In the genomic region with DNA sequence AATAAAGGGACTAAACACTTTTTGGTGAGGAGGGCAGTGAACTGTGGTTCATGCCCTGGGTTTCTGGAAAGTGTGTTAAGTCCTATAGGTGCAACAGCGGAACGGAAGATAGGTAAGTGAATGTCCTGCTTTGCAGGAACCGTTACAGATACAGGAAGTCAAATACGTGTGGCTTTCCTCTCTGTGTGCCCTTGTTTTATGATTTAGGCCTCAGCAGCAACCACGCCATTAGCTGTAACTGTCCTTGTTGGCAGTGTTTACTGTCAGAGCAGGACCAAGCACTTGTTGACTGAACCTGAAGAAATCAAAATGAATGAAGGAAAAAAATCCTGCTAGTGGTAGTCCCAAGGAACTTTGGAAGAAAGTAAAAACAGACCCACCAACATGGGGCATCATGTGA, we compare ENCODE assay signal across 20 cellular contexts.
DNase-seq lines count a peak whose midpoint lies in the region; ATAC-seq and TF ChIP-seq lines count a peak whose summit lies in the region.
"Had no signal": no experiment of that assay in that cellular context is flagged by ENCODE, and none has a peak within 500 bp of the region (broad histone marks: within the 10 kb centered on the region; RNA-seq: fewer than 3 reads in every experiment).

No MANE protein-coding gene starts in this region.

- no peaks in the 10 kb centered on the region for H3K27me3 ChIP-seq in Peyer's patch
- H3K27me3 ChIP-seq: right lobe of liver, upper lobe of right lung had no signal

- no peaks in the 10 kb centered on the region for H3K9me3 Mint-ChIP-seq in activated T-cell treated with anti-CD3 and anti-CD28 coated beads, Interleukin-2, amount 50 U/mL, for 24 hours
- H3K9me3 Mint-ChIP-seq in activated T-cell treated with anti-CD3 and anti-CD28 coated beads, Interleukin-2, amount 50 U/mL, for 4 hours = no peaks in the 10 kb centered on the region
- H3K9me3 Mint-ChIP-seq in activated T-helper 17 cell treated with anti-CD3 and anti-CD28 coated beads, Interleukin-2, amount 50 U/mL, for 72 hours = no peaks in the 10 kb centered on the region
- no peaks in the 10 kb centered on the region for H3K9me3 Mint-ChIP-seq in natural killer cell treated with Interleukin-12 subunit alpha and Interleukin-12 subunit beta and Interleukin-15 and Interleukin-18, amount 100 ng/mL, for 72 hours
- H3K9me3 Mint-ChIP-seq: central memory CD8-positive, alpha-beta T cell had no signal

- no peaks in the 10 kb centered on the region for H3K4me1 ChIP-seq in Peyer's patch
- H3K4me1 ChIP-seq: right lobe of liver, upper lobe of right lung had no signal

- DNase-seq in activated T-cell treated with anti-CD3 and anti-CD28 coated beads, Interleukin-2, amount 50 U/mL, for 24 hours = no peak
- no peak for DNase-seq in activated T-cell treated with anti-CD3 and anti-CD28 coated beads, Interleukin-2, amount 50 U/mL, for 4 hours
- DNase-seq in KG1 (lab: John Stamatoyannopoulos, UW) (peak; percentile 38), Peyer's patch (no peak), NOMO-1 treated with DMSO at 0.1 percent for 48 hours (lab: John Stamatoyannopoulos, UW; ENCODE audit: unreplicated experiment) (no peak), NOMO-1 treated with dmso at 0.1 percent for 144 hours (lab: John Stamatoyannopoulos, UW; ENCODE audit: unreplicated experiment) (no peak)
- DNase-seq in natural killer cell treated with Interleukin-12 subunit alpha and Interleukin-12 subunit beta and Interleukin-15 and Interleukin-18, amount 100 ng/mL, for 72 hours (ENCODE audit: low spot score) = no peak
- DNase-seq: activated naive CD4-positive, alpha-beta T cell; NCI-H1436; NCI-H2171; NCI-H526 treated with DMSO at 0.1 percent for 48 hours; posterior cingulate gyrus; right lobe of liver; RPMI8226; SK-N-SH; upper lobe of right lung had no signal

- H3K9me3 ChIP-seq in Peyer's patch = no peaks in the 10 kb centered on the region
- H3K9me3 ChIP-seq: right lobe of liver, SK-N-SH, upper lobe of right lung had no signal

- no peak overlapping the region for H3K27ac ChIP-seq in Peyer's patch
- H3K27ac ChIP-seq: epithelial cell of prostate, right lobe of liver, upper lobe of right lung had no signal

- H3K36me3 Mint-ChIP-seq in activated T-cell treated with anti-CD3 and anti-CD28 coated beads, Interleukin-2, amount 50 U/mL, for 24 hours (ENCODE audit: low read depth) = peaks cover 93% of the 10 kb centered on the region
- peaks cover 53% of the 10 kb centered on the region for H3K36me3 Mint-ChIP-seq in activated T-cell treated with anti-CD3 and anti-CD28 coated beads, Interleukin-2, amount 50 U/mL, for 4 hours (ENCODE audit: insufficient read depth)
- peaks cover 99% of the 10 kb centered on the region for H3K36me3 Mint-ChIP-seq in activated T-helper 17 cell treated with anti-CD3 and anti-CD28 coated beads, Interleukin-2, amount 50 U/mL, for 72 hours (ENCODE audit: low read depth)
- peaks cover 29% of the 10 kb centered on the region for H3K36me3 Mint-ChIP-seq in natural killer cell treated with Interleukin-12 subunit alpha and Interleukin-12 subunit beta and Interleukin-15 and Interleukin-18, amount 100 ng/mL, for 72 hours

- peaks cover 0 to 16% (median 0%) of the 10 kb centered on the region in 3 donors for H3K36me3 ChIP-seq in Peyer's patch

- no peaks in the 10 kb centered on the region for H3K27me3 Mint-ChIP-seq in activated T-cell treated with anti-CD3 and anti-CD28 coated beads, Interleukin-2, amount 50 U/mL, for 24 hours
- no peaks in the 10 kb centered on the region for H3K27me3 Mint-ChIP-seq in activated T-cell treated with anti-CD3 and anti-CD28 coated beads, Interleukin-2, amount 50 U/mL, for 4 hours (ENCODE audit: low read depth)
- H3K27me3 Mint-ChIP-seq in activated T-helper 17 cell treated with anti-CD3 and anti-CD28 coated beads, Interleukin-2, amount 50 U/mL, for 72 hours = no peaks in the 10 kb centered on the region
- H3K27me3 Mint-ChIP-seq in natural killer cell treated with Interleukin-12 subunit alpha and Interleukin-12 subunit beta and Interleukin-15 and Interleukin-18, amount 100 ng/mL, for 72 hours = no peaks in the 10 kb centered on the region
- H3K27me3 Mint-ChIP-seq: central memory CD8-positive, alpha-beta T cell had no signal

- H3K27ac Mint-ChIP-seq in activated T-cell treated with anti-CD3 and anti-CD28 coated beads, Interleukin-2, amount 50 U/mL, for 24 hours = peak overlapping the region; percentile 76
- peak overlapping the region; percentile 86 for H3K27ac Mint-ChIP-seq in activated T-helper 17 cell treated with anti-CD3 and anti-CD28 coated beads, Interleukin-2, amount 50 U/mL, for 72 hours
- H3K27ac Mint-ChIP-seq in natural killer cell treated with Interleukin-12 subunit alpha and Interleukin-12 subunit beta and Interleukin-15 and Interleukin-18, amount 100 ng/mL, for 72 hours = peak overlapping the region; percentile 80 to 87

- TF ChIP-seq POLR2A in Peyer's patch (IDR thresholded peaks at IDR 0.05) = no peak

- no peak overlapping the region for H3K4me3 ChIP-seq in Peyer's patch
- H3K4me3 ChIP-seq: right lobe of liver, upper lobe of right lung had no signal

- H3K4me1 Mint-ChIP-seq in activated T-cell treated with anti-CD3 and anti-CD28 coated beads, Interleukin-2, amount 50 U/mL, for 24 hours (ENCODE audit: low read depth) = peaks cover 26% of the 10 kb centered on the region
- peaks cover 19% of the 10 kb centered on the region for H3K4me1 Mint-ChIP-seq in activated T-cell treated with anti-CD3 and anti-CD28 coated beads, Interleukin-2, amount 50 U/mL, for 4 hours (ENCODE audit: low read depth)
- peaks cover 28% of the 10 kb centered on the region for H3K4me1 Mint-ChIP-seq in activated T-helper 17 cell treated with anti-CD3 and anti-CD28 coated beads, Interleukin-2, amount 50 U/mL, for 72 hours
- H3K4me1 Mint-ChIP-seq in natural killer cell treated with Interleukin-12 subunit alpha and Interleukin-12 subunit beta and Interleukin-15 and Interleukin-18, amount 100 ng/mL, for 72 hours (ENCODE audit: low read depth in 2 of 2) = peaks cover 37 to 41% of the 10 kb centered on the region in 2 donors

- no peak for ATAC-seq in activated T-cell treated with anti-CD3 and anti-CD28 coated beads, Interleukin-2, amount 50 U/mL, for 4 hours
- no peak for ATAC-seq in activated T-helper 17 cell treated with anti-CD3 and anti-CD28 coated beads, Interleukin-2, amount 50 U/mL, for 72 hours (replicated peaks)
- no peak for ATAC-seq in natural killer cell treated with Interleukin-12 subunit alpha and Interleukin-12 subunit beta and Interleukin-15 and Interleukin-18, amount 100 ng/mL, for 72 hours
- ATAC-seq: left lobe of liver, right lobe of liver, upper lobe of right lung had no signal

- TF ChIP-seq CTCF in Peyer's patch (IDR thresholded peaks at IDR 0.05) = no peak

- no peak overlapping the region for H3K4me3 Mint-ChIP-seq in activated T-cell treated with anti-CD3 and anti-CD28 coated beads, Interleukin-2, amount 50 U/mL, for 24 hours
- H3K4me3 Mint-ChIP-seq in activated T-cell treated with anti-CD3 and anti-CD28 coated beads, Interleukin-2, amount 50 U/mL, for 4 hours = no peak overlapping the region
- H3K4me3 Mint-ChIP-seq in activated T-helper 17 cell treated with anti-CD3 and anti-CD28 coated beads, Interleukin-2, amount 50 U/mL, for 72 hours = peak overlapping the region; percentile 17
- H3K4me3 Mint-ChIP-seq in natural killer cell treated with Interleukin-12 subunit alpha and Interleukin-12 subunit beta and Interleukin-15 and Interleukin-18, amount 100 ng/mL, for 72 hours = no peak overlapping the region
- H3K4me3 Mint-ChIP-seq: central memory CD8-positive, alpha-beta T cell had no signal
